Comparison of ENCODE assay signal across 11 cellular contexts in genomic region chr19:43581467-43581866, GRCh38. TPM values are rescaled to one million over a fixed set of nuclear protein-coding genes. Genes with fewer than 3 reads are reported as not detected.
DNase-seq lines count a peak whose midpoint lies in the region; ATAC-seq and TF ChIP-seq lines count a peak whose summit lies in the region.
"Had no signal": no experiment of that assay in that cellular context is flagged by ENCODE, and none has a peak within 500 bp of the region (broad histone marks: within the 10 kb centered on the region; RNA-seq: fewer than 3 reads in every experiment).

No MANE protein-coding gene starts in this region.

- peak overlapping the region; percentile 67 for H3K27ac ChIP-seq in lower lobe of right lung
- peak overlapping the region; percentile 15 for H3K27ac ChIP-seq in suprapubic skin
- H3K27ac ChIP-seq: SJCRH30 had no signal

- CTCF ChIA-PET in activated CD8-positive, alpha-beta memory T cell treated with anti-CD3 and anti-CD28 coated beads, Interleukin-2, amount 10 ng/mL, durations not matched to agents 7 days and 5 days (lab: Charles Lee), result interaction anchor here (1.5 to 7.9 kb wide), 4 partner anchors 13 to 45 kb away, joined by 3 to 53 read pairs (median 15); partner anchors contain the start of gene IRGQ

- no peaks in the 10 kb centered on the region for H3K9me3 ChIP-seq in lower lobe of right lung
- no peaks in the 10 kb centered on the region for H3K9me3 ChIP-seq in suprapubic skin
- H3K9me3 ChIP-seq: SJCRH30 had no signal

- no peak for ATAC-seq in activated CD8-positive, alpha-beta memory T cell treated with anti-CD3 and anti-CD28 coated beads, Interleukin-2, amount 10 ng/mL, durations not matched to agents 7 days and 5 days
- no peak for ATAC-seq in activated T-helper 17 cell treated with anti-CD3 and anti-CD28 coated beads, Interleukin-2, amount 50 U/mL, for 72 hours (replicated peaks)
- ATAC-seq in lower lobe of right lung, result no peak
- ATAC-seq in stimulated activated memory B cell treated with anti-CD40 and anti-IgM and Interleukin-4, amounts not matched to agents 10 μg/mL and 1 μg/mL and 100 μg/mL, for 72 hours, result no peak

- WGBS in suprapubic skin, result 80% methylated on average over 7 of the region's 7 CpGs

- H3K27me3 Mint-ChIP-seq in activated CD8-positive, alpha-beta memory T cell treated with anti-CD3 and anti-CD28 coated beads, Interleukin-2, amount 10 ng/mL, durations not matched to agents 7 days and 5 days, result no peaks in the 10 kb centered on the region
- no peaks in the 10 kb centered on the region for H3K27me3 Mint-ChIP-seq in activated T-helper 17 cell treated with anti-CD3 and anti-CD28 coated beads, Interleukin-2, amount 50 U/mL, for 72 hours
- H3K27me3 Mint-ChIP-seq in stimulated activated memory B cell treated with anti-CD40 and anti-IgM and Interleukin-4, amounts not matched to agents 10 μg/mL and 1 μg/mL and 100 μg/mL, for 72 hours, result no peaks in the 10 kb centered on the region

- TF ChIP-seq EP300 in suprapubic skin (IDR thresholded peaks at IDR 0.05), result no peak

- H3K27ac Mint-ChIP-seq in activated CD8-positive, alpha-beta memory T cell treated with anti-CD3 and anti-CD28 coated beads, Interleukin-2, amount 10 ng/mL, durations not matched to agents 7 days and 5 days, result peak overlapping the region; percentile 89
- H3K27ac Mint-ChIP-seq in activated T-helper 17 cell treated with anti-CD3 and anti-CD28 coated beads, Interleukin-2, amount 50 U/mL, for 72 hours, result no peak overlapping the region
- H3K27ac Mint-ChIP-seq in stimulated activated memory B cell treated with anti-CD40 and anti-IgM and Interleukin-4, amounts not matched to agents 10 μg/mL and 1 μg/mL and 100 μg/mL, for 72 hours, result no peak overlapping the region

- H3K9me3 Mint-ChIP-seq in activated CD8-positive, alpha-beta memory T cell treated with anti-CD3 and anti-CD28 coated beads, Interleukin-2, amount 10 ng/mL, durations not matched to agents 7 days and 5 days (ENCODE audit: low read depth), result no peaks in the 10 kb centered on the region
- no peaks in the 10 kb centered on the region for H3K9me3 Mint-ChIP-seq in activated T-helper 17 cell treated with anti-CD3 and anti-CD28 coated beads, Interleukin-2, amount 50 U/mL, for 72 hours
- no peaks in the 10 kb centered on the region for H3K9me3 Mint-ChIP-seq in stimulated activated memory B cell treated with anti-CD40 and anti-IgM and Interleukin-4, amounts not matched to agents 10 μg/mL and 1 μg/mL and 100 μg/mL, for 72 hours

- intact Hi-C loops in lower lobe of right lung (cut with DNase I), result no loop called here

- peaks cover 14% of the 10 kb centered on the region for H3K4me1 ChIP-seq in lower lobe of right lung
- peaks cover 20% of the 10 kb centered on the region for H3K4me1 ChIP-seq in suprapubic skin
- H3K4me1 ChIP-seq: SJCRH30 had no signal

- H3K27me3 ChIP-seq in lower lobe of right lung (ENCODE audit: low read depth), result no peaks in the 10 kb centered on the region
- H3K27me3 ChIP-seq in suprapubic skin, result no peaks in the 10 kb centered on the region
- H3K27me3 ChIP-seq: SJCRH30 had no signal

- peak overlapping the region; percentile 82 for H3K4me3 Mint-ChIP-seq in activated CD8-positive, alpha-beta memory T cell treated with anti-CD3 and anti-CD28 coated beads, Interleukin-2, amount 10 ng/mL, durations not matched to agents 7 days and 5 days
- H3K4me3 Mint-ChIP-seq in activated T-helper 17 cell treated with anti-CD3 and anti-CD28 coated beads, Interleukin-2, amount 50 U/mL, for 72 hours, result peak overlapping the region; percentile 27
- H3K4me3 Mint-ChIP-seq in stimulated activated memory B cell treated with anti-CD40 and anti-IgM and Interleukin-4, amounts not matched to agents 10 μg/mL and 1 μg/mL and 100 μg/mL, for 72 hours, result no peak overlapping the region

- H3K36me3 ChIP-seq in lower lobe of right lung (no peaks in the 10 kb centered on the region), suprapubic skin (no peaks in the 10 kb centered on the region)
- H3K36me3 ChIP-seq: SJCRH30 had no signal

- peaks cover 58% of the 10 kb centered on the region for H3K4me1 Mint-ChIP-seq in activated CD8-positive, alpha-beta memory T cell treated with anti-CD3 and anti-CD28 coated beads, Interleukin-2, amount 10 ng/mL, durations not matched to agents 7 days and 5 days
- H3K4me1 Mint-ChIP-seq in activated T-helper 17 cell treated with anti-CD3 and anti-CD28 coated beads, Interleukin-2, amount 50 U/mL, for 72 hours, result peaks cover 5% of the 10 kb centered on the region
- peaks cover 31% of the 10 kb centered on the region for H3K4me1 Mint-ChIP-seq in stimulated activated memory B cell treated with anti-CD40 and anti-IgM and Interleukin-4, amounts not matched to agents 10 μg/mL and 1 μg/mL and 100 μg/mL, for 72 hours

- TF ChIP-seq CTCF in lower lobe of right lung (IDR thresholded peaks at IDR 0.05) (no peak), suprapubic skin (IDR thresholded peaks at IDR 0.05) (no peak)

- DNase-seq in activated CD8-positive, alpha-beta memory T cell treated with anti-CD3 and anti-CD28 coated beads, Interleukin-2, amount 10 ng/mL, durations not matched to agents 7 days and 5 days, result no peak
- DNase-seq in activated CD8-positive, alpha-beta memory T cell treated with anti-CD3 and anti-CD28 coated beads, Interleukin-2, amount 50 U/mL, for 4 hours, result no peak
- DNase-seq in lower lobe of right lung, result no peak
- no peak for DNase-seq in suprapubic skin (ENCODE audit: low spot score in 2 of 2)
- no peak for DNase-seq in DMS53 treated with DMSO at 0.1 percent for 48 hours (lab: John Stamatoyannopoulos, UW; ENCODE audit: unreplicated experiment)
- DNase-seq in CD1c-positive myeloid dendritic cell (ENCODE audit: extremely low spot score), result no peak
- DNase-seq: amniotic stem cell, KG1, SJCRH30 had no signal

- peaks cover 15% of the 10 kb centered on the region for H3K36me3 Mint-ChIP-seq in activated CD8-positive, alpha-beta memory T cell treated with anti-CD3 and anti-CD28 coated beads, Interleukin-2, amount 10 ng/mL, durations not matched to agents 7 days and 5 days
- H3K36me3 Mint-ChIP-seq in activated T-helper 17 cell treated with anti-CD3 and anti-CD28 coated beads, Interleukin-2, amount 50 U/mL, for 72 hours (ENCODE audit: low read depth), result peaks cover 9% of the 10 kb centered on the region
- H3K36me3 Mint-ChIP-seq in stimulated activated memory B cell treated with anti-CD40 and anti-IgM and Interleukin-4, amounts not matched to agents 10 μg/mL and 1 μg/mL and 100 μg/mL, for 72 hours, result peaks cover 10% of the 10 kb centered on the region

- peak overlapping the region; percentile 53 for H3K4me3 ChIP-seq in lower lobe of right lung
- H3K4me3 ChIP-seq in suprapubic skin, result peak overlapping the region; percentile 44

- no peak for TF ChIP-seq POLR2A in suprapubic skin (IDR thresholded peaks at IDR 0.05)

RNA-seq across cellular contexts. Expression of gene PINLYP, which starts 5.9 kb away (rescaled TPM):
- total RNA-seq in activated CD8-positive, alpha-beta memory T cell treated with anti-CD3 and anti-CD28 coated beads, Interleukin-2, amount 10 ng/mL, durations not matched to agents 7 days and 5 days, result 10 to 100 TPM; 16.8 to 19.7 TPM
- total RNA-seq in activated T-helper 17 cell treated with anti-CD3 and anti-CD28 coated beads, Interleukin-2, amount 50 U/mL, for 72 hours, result 1 to 10 TPM; 4.6 to 6.2 TPM
- 5.8 TPM for total RNA-seq in lower lobe of right lung
- 10 to 100 TPM in 3 of 4 donors, 1 to 10 TPM in 1; 4.7 to 22.1 (median 10.9) TPM for total RNA-seq in suprapubic skin

RNA-seq across cellular contexts. Expression of gene XRCC1, which starts 6.1 kb away (rescaled TPM):
- total RNA-seq in activated CD8-positive, alpha-beta memory T cell treated with anti-CD3 and anti-CD28 coated beads, Interleukin-2, amount 10 ng/mL, durations not matched to agents 7 days and 5 days, result 10 to 100 TPM; 47.7 to 50.6 TPM
- total RNA-seq in activated T-helper 17 cell treated with anti-CD3 and anti-CD28 coated beads, Interleukin-2, amount 50 U/mL, for 72 hours, result 10 to 100 TPM; 33.8 to 34.9 TPM
- total RNA-seq in lower lobe of right lung (26.9 TPM), suprapubic skin (10 to 100 TPM; 18.3 to 35.4 (median 25.2) TPM)

RNA-seq across cellular contexts. Expression of gene IRGQ, which starts 14.5 kb away (rescaled TPM):
- 10 to 100 TPM; 12.9 to 23.0 TPM for total RNA-seq in activated CD8-positive, alpha-beta memory T cell treated with anti-CD3 and anti-CD28 coated beads, Interleukin-2, amount 10 ng/mL, durations not matched to agents 7 days and 5 days
- 10 to 100 TPM; 18.3 to 22.1 TPM for total RNA-seq in activated T-helper 17 cell treated with anti-CD3 and anti-CD28 coated beads, Interleukin-2, amount 50 U/mL, for 72 hours
- total RNA-seq in lower lobe of right lung (21.1 TPM), suprapubic skin (10 to 100 TPM; 17.2 to 24.7 (median 19.9) TPM)

RNA-seq across cellular contexts. Expression of gene ZNF576, which starts 14.9 kb away (rescaled TPM):
- 10 to 100 TPM; 18.6 to 21.3 TPM for total RNA-seq in activated CD8-positive, alpha-beta memory T cell treated with anti-CD3 and anti-CD28 coated beads, Interleukin-2, amount 10 ng/mL, durations not matched to agents 7 days and 5 days
- 10 to 100 TPM; 17.8 to 23.3 TPM for total RNA-seq in activated T-helper 17 cell treated with anti-CD3 and anti-CD28 coated beads, Interleukin-2, amount 50 U/mL, for 72 hours
- total RNA-seq in lower lobe of right lung (14.2 TPM), suprapubic skin (10 to 100 TPM in 3 of 4 donors, 1 to 10 TPM in 1; 9.2 to 20.8 (median 13.7) TPM)

RNA-seq across cellular contexts. Expression of gene SRRM5, which starts 30.4 kb away (rescaled TPM):
- total RNA-seq in activated CD8-positive, alpha-beta memory T cell treated with anti-CD3 and anti-CD28 coated beads, Interleukin-2, amount 10 ng/mL, durations not matched to agents 7 days and 5 days, result under 1 TPM; 0.37 to 0.79 TPM
- total RNA-seq in activated T-helper 17 cell treated with anti-CD3 and anti-CD28 coated beads, Interleukin-2, amount 50 U/mL, for 72 hours, result 1 to 10 TPM in 1 of 2 donors, under 1 TPM in 1; 0.74 to 1.4 TPM
- total RNA-seq in lower lobe of right lung, result 0.24 TPM
- total RNA-seq in suprapubic skin, result 1 to 10 TPM in 1 of 4 donors, not detected in 3; 1.4 TPM
